In genomic region chr4:87965501-87965975, GRCh38 we compare ENCODE assay signal across 19 cellular contexts. TPM values are rescaled to one million over a fixed set of nuclear protein-coding genes. Genes with fewer than 3 reads are reported as not detected.
DNase-seq lines count a peak whose midpoint lies in the region; ATAC-seq and TF ChIP-seq lines count a peak whose summit lies in the region.
"Had no signal": no experiment of that assay in that cellular context is flagged by ENCODE, and none has a peak within 500 bp of the region (broad histone marks: within the 10 kb centered on the region; RNA-seq: fewer than 3 reads in every experiment).

No MANE protein-coding gene starts in this region.

- intact Hi-C loops in OCI-LY7 (cut with micrococcal nuclease; ENCODE audit: unreplicated experiment), result no loop called here

- peaks cover 2% of the 10 kb centered on the region; the same call in 1 of the 3 replicates for H3K9me3 Mint-ChIP-seq in GM23338
- no peaks in the 10 kb centered on the region for H3K9me3 Mint-ChIP-seq in stimulated activated effector memory CD8-positive, alpha-beta T cell treated with anti-CD3 and anti-CD28 coated beads, Interleukin-12 subunit alpha, Interleukin-12 subunit beta, amount 100 ng/mL, for 72 hours
- H3K9me3 Mint-ChIP-seq: CD8-positive, alpha-beta memory T cell had no signal

- peak; percentile 49 for DNase-seq in GM23338 (ENCODE audit: low spot score)
- no peak for DNase-seq in OCI-LY7 (ENCODE audit: low spot score)
- DNase-seq in iPS-NIHi11 (ENCODE audit: low spot score), result peak; percentile 23
- DNase-seq in stimulated activated effector memory CD8-positive, alpha-beta T cell treated with anti-CD3 and anti-CD28 coated beads, Interleukin-12 subunit alpha, Interleukin-12 subunit beta, amount 100 ng/mL, for 72 hours (ENCODE audit: low spot score in 2 of 2), result no peak
- no peak for DNase-seq in NOMO-1 treated with DMSO at 0.1 percent for 48 hours (lab: John Stamatoyannopoulos, UW; ENCODE audit: unreplicated experiment)
- no peak for DNase-seq in NCI-H446 (lab: John Stamatoyannopoulos, UW)
- no peak for DNase-seq in NCI-H2029 (lab: John Stamatoyannopoulos, UW)
- DNase-seq: CD8-positive, alpha-beta memory T cell; DMS79 treated with DMSO at 0.1 percent for 48 hours; MV-4-11; NCI-H2107; NCI-H510A treated with DMSO at 0.1 percent for 48 hours; NCI-H82; PC-3; RPMI8226; SIG-M5 had no signal

- H2AFZ ChIP-seq in GM23338 (no peak overlapping the region), OCI-LY7 (ENCODE audit: low read length) (no peak overlapping the region)

- H3K27me3 Mint-ChIP-seq in GM23338 (ENCODE audit: insufficient read depth, low read depth, poor library complexity), result no peaks in the 10 kb centered on the region

- H3K27me3 ChIP-seq in GM23338 (ENCODE audit: insufficient read depth), result no peaks in the 10 kb centered on the region
- H3K27me3 ChIP-seq: BLaER1 treated with 17β-estradiol and CSF1 and Interleukin-3, amounts not matched to agents 10 nM and 100 nM had no signal

- no peaks in the 10 kb centered on the region for H3F3A ChIP-seq in GM23338 (replicated peaks; ENCODE audit: low read depth)

- H3K36me3 Mint-ChIP-seq in GM23338 (ENCODE audit: low read depth), result no peaks in the 10 kb centered on the region
- H3K36me3 Mint-ChIP-seq in stimulated activated effector memory CD8-positive, alpha-beta T cell treated with anti-CD3 and anti-CD28 coated beads, Interleukin-12 subunit alpha, Interleukin-12 subunit beta, amount 100 ng/mL, for 72 hours, result no peaks in the 10 kb centered on the region
- H3K36me3 Mint-ChIP-seq: CD8-positive, alpha-beta memory T cell had no signal

- H3K4me2 ChIP-seq in GM23338, result no peak overlapping the region
- H3K4me2 ChIP-seq in OCI-LY7 (ENCODE audit: low read length), result no peak overlapping the region
- H3K4me2 ChIP-seq: A549; BLaER1 treated with 17β-estradiol and CSF1 and Interleukin-3, amounts not matched to agents 10 nM and 100 nM; KMS-11 had no signal

- peak; percentile 85 for ATAC-seq in GM23338
- peak; percentile 41 for ATAC-seq in stimulated activated effector memory CD8-positive, alpha-beta T cell treated with anti-CD3 and anti-CD28 coated beads, Interleukin-12 subunit alpha, Interleukin-12 subunit beta, amount 100 ng/mL, for 72 hours
- ATAC-seq: A549, PC-3 had no signal

- H3K4me3 Mint-ChIP-seq in GM23338, result no peak overlapping the region
- no peak overlapping the region for H3K4me3 Mint-ChIP-seq in stimulated activated effector memory CD8-positive, alpha-beta T cell treated with anti-CD3 and anti-CD28 coated beads, Interleukin-12 subunit alpha, Interleukin-12 subunit beta, amount 100 ng/mL, for 72 hours
- H3K4me3 Mint-ChIP-seq: CD8-positive, alpha-beta memory T cell had no signal

- H3K79me2 ChIP-seq in GM23338 (replicated peaks; ENCODE audit: insufficient read depth) (no peaks in the 10 kb centered on the region), OCI-LY7 (ENCODE audit: insufficient read depth, low read depth, low read length) (no peaks in the 10 kb centered on the region)

- peaks cover 2% of the 10 kb centered on the region for H3K4me1 Mint-ChIP-seq in GM23338
- no peaks in the 10 kb centered on the region for H3K4me1 Mint-ChIP-seq in stimulated activated effector memory CD8-positive, alpha-beta T cell treated with anti-CD3 and anti-CD28 coated beads, Interleukin-12 subunit alpha, Interleukin-12 subunit beta, amount 100 ng/mL, for 72 hours
- H3K4me1 Mint-ChIP-seq: CD8-positive, alpha-beta memory T cell had no signal

- no peaks in the 10 kb centered on the region for H3K9me2 ChIP-seq in GM23338 (ENCODE audit: insufficient read depth)
- H3K9me2 ChIP-seq in OCI-LY7 (ENCODE audit: insufficient read depth, low read length), result no peaks in the 10 kb centered on the region

- no peaks in the 10 kb centered on the region for H3K4me1 ChIP-seq in GM23338 (ENCODE audit: insufficient read depth)
- peaks cover 2% of the 10 kb centered on the region for H3K4me1 ChIP-seq in OCI-LY7 (ENCODE audit: insufficient read depth, low read length, poor library complexity, severe bottlenecking)

- no TSS peak for BruUV-seq in OCI-LY7 (replicated peaks; lab: Mats Ljungman, UMichigan)

- H4K20me1 ChIP-seq in GM23338 (replicated peaks; ENCODE audit: insufficient read depth) (no peaks in the 10 kb centered on the region), OCI-LY7 (ENCODE audit: insufficient read depth, low read length) (no peaks in the 10 kb centered on the region)
- H4K20me1 ChIP-seq: BLaER1 treated with 17β-estradiol and CSF1 and Interleukin-3, amounts not matched to agents 10 nM and 100 nM had no signal

- H3K27ac ChIP-seq in GM23338 (ENCODE audit: low read depth), result no peak overlapping the region
- no peak overlapping the region for H3K27ac ChIP-seq in OCI-LY7 (ENCODE audit: low read depth, low read length, poor library complexity, severe bottlenecking)
- H3K27ac ChIP-seq: A549; BLaER1 treated with 17β-estradiol and CSF1 and Interleukin-3, amounts not matched to agents 10 nM and 100 nM; KMS-11 had no signal

- POLR2A ChIA-PET in OCI-LY7 (lab: Charles Lee), result no interaction called here

- CTCF ChIA-PET in OCI-LY7 (lab: Charles Lee; ENCODE audit: unreplicated experiment), result no interaction called here

- no peak overlapping the region for H3K27ac Mint-ChIP-seq in GM23338
- H3K27ac Mint-ChIP-seq in stimulated activated effector memory CD8-positive, alpha-beta T cell treated with anti-CD3 and anti-CD28 coated beads, Interleukin-12 subunit alpha, Interleukin-12 subunit beta, amount 100 ng/mL, for 72 hours, result no peak overlapping the region
- H3K27ac Mint-ChIP-seq: CD8-positive, alpha-beta memory T cell had no signal

- H3K4me3 ChIP-seq in GM23338 (no peak overlapping the region), OCI-LY7 (ENCODE audit: low read depth, low read length, poor library complexity, severe bottlenecking) (no peak overlapping the region)
- H3K4me3 ChIP-seq: A549; BLaER1 treated with 17β-estradiol and CSF1 and Interleukin-3, amounts not matched to agents 10 nM and 100 nM had no signal

- no peaks in the 10 kb centered on the region for H3K9me3 ChIP-seq in OCI-LY7 (ENCODE audit: low read length)
- H3K9me3 ChIP-seq: A549 had no signal

- H3K36me3 ChIP-seq in GM23338 (ENCODE audit: insufficient read depth), result no peaks in the 10 kb centered on the region
- no peaks in the 10 kb centered on the region for H3K36me3 ChIP-seq in OCI-LY7 (ENCODE audit: insufficient read depth, low read length)

- TF ChIP-seq CTCF in GM23338 (conservative IDR thresholded peaks at IDR 0.05; ENCODE audit: low read depth in 2 of 2), result peak; percentile 50 to 62
- 0 out of 2 replicates have a peak, but pooled peaks have one; percentile 13 for TF ChIP-seq CTCF in OCI-LY7 (conservative IDR thresholded peaks at IDR 0.05; ENCODE audit: low read length)

TF ChIP-seq in GM23338, 12 proteins besides CTCF, POLR2A, EP300 and RAD21:
- TF ChIP-seq NANOG (IDR thresholded peaks at IDR 0.05; ENCODE audit: borderline replicate concordance), result no peak
- no peak for TF ChIP-seq EZH2 (IDR thresholded peaks at IDR 0.05; ENCODE audit: low read depth, unreplicated experiment)
- no peak for TF ChIP-seq EZH2phosphoT487 (IDR thresholded peaks at IDR 0.05; ENCODE audit: unreplicated experiment)

RNA-seq across cellular contexts. Expression of gene SPP1, which starts 10.0 kb away (rescaled TPM):
- total RNA-seq in GM23338 (2014; rRNA removed; shearing (Covaris generic)), result 41.3 and 43.1 TPM in 2 replicates
- 49.0 and 51.3 TPM in 2 replicates for polyA plus RNA-seq in GM23338 (2016; fragmentation: Nextera tagmentation; extraction: Ambion mirVana)
- 1.4 TPM in 1 of 2 replicates, not detected in the other for total RNA-seq in OCI-LY7 (2014; rRNA removed; shearing (Covaris generic))
- not detected in 2 replicates for total RNA-seq in OCI-LY7 (2022)
- total RNA-seq: PC-3 had no signal
- polyA plus RNA-seq: CD8-positive, alpha-beta memory T cell had no signal

RNA-seq across cellular contexts. Expression of gene PKD2, which starts 41.9 kb away (rescaled TPM):
- 34.8 and 45.3 TPM in 2 replicates for total RNA-seq in GM23338 (2014; rRNA removed; shearing (Covaris generic))
- polyA plus RNA-seq in GM23338 (2016; fragmentation: Nextera tagmentation; extraction: Ambion mirVana), result 12.8 and 17.9 TPM in 2 replicates
- 4.5 and 8.5 TPM in 2 replicates for total RNA-seq in OCI-LY7 (2014; rRNA removed; shearing (Covaris generic))
- 3.1 and 3.8 TPM in 2 replicates for total RNA-seq in OCI-LY7 (2022)

Comparison
In these comparisons a context has a peak if more than half of its experiments do, and no peak if none do; other contexts are left out.
1. DNase-seq: peak in GM23338 (single experiment) and iPS-NIHi11 (single experiment); none in OCI-LY7 (single experiment), stimulated activated effector memory CD8-positive, alpha-beta T cell treated with anti-CD3 and anti-CD28 coated beads, Interleukin-12 subunit alpha, Interleukin-12 subunit beta, amount 100 ng/mL, for 72 hours (0 of 2), NOMO-1 treated with DMSO at 0.1 percent for 48 hours (single experiment), NCI-H446 (0 of 2) and NCI-H2029 (single experiment).
2. RNA of gene SPP1, which starts 10.0 kb away (total RNA-seq): 41.3 to 43.1 TPM in GM23338; 1.4 TPM in OCI-LY7; every median in the first group is over 10 times any median in the second.